In genomic region chr14:73741876-73742519, GRCh38 we compare ENCODE assay signal across 8 cellular contexts. TPM values are rescaled to one million over a fixed set of nuclear protein-coding genes. Genes with fewer than 3 reads are reported as not detected.
A peak's percentile ranks its signal among the peaks of the same experiment; 100 is the strongest.
DNase-seq lines count a peak whose midpoint lies in the region; TF ChIP-seq lines count a peak whose summit lies in the region.

No MANE protein-coding gene starts in this region.

- H3K4me1 ChIP-seq in iPS-20b (ENCODE audit: insufficient read depth, low read length) (peaks cover 34% of the 10 kb centered on the region), stomach (peaks cover 87 to 90% (median 89%) of the 10 kb centered on the region in 4 donors)

- WGBS in stomach, 5 donors = 17 to 33% (median 25%) methylated on average over 11 to 17 of the region's 17 CpGs

- H3K27ac ChIP-seq in iPS-20b (ENCODE audit: low read length) = no peak overlapping the region
- peak overlapping the region; percentile 79 to 100 (median 92) for H3K27ac ChIP-seq in stomach

- no peaks in the 10 kb centered on the region for H3K9me3 Mint-ChIP-seq in activated naive CD8-positive, alpha-beta T cell (ENCODE audit: low read depth)

- no peak for TF ChIP-seq POLR2A in stomach (IDR thresholded peaks at IDR 0.05)

- H3K9me3 ChIP-seq in iPS-20b (ENCODE audit: insufficient read depth, low read depth, low read length) = no peaks in the 10 kb centered on the region
- no peaks in the 10 kb centered on the region for H3K9me3 ChIP-seq in stomach

- H3K27me3 ChIP-seq in iPS-20b (ENCODE audit: insufficient read depth, low read length) (no peaks in the 10 kb centered on the region), stomach (no peaks in the 10 kb centered on the region)

- intact Hi-C loops in stomach (cut with DNase I; ENCODE audit: low total_unique reads) = no loop called here

- no peak for TF ChIP-seq CTCF in stomach (IDR thresholded peaks at IDR 0.05)

- peaks cover 75% of the 10 kb centered on the region for H3K4me1 Mint-ChIP-seq in activated naive CD8-positive, alpha-beta T cell (ENCODE audit: low read depth)

- H3K36me3 Mint-ChIP-seq in activated naive CD8-positive, alpha-beta T cell = peaks cover under 1% of the 10 kb centered on the region

- H3K9ac ChIP-seq in iPS-20b (ENCODE audit: low read depth, low read length) = peak overlapping the region; percentile 68; the same call in 1 of the 2 replicates

- no peak for TF ChIP-seq EP300 in stomach (IDR thresholded peaks at IDR 0.05)

- H3K27ac Mint-ChIP-seq in activated naive CD8-positive, alpha-beta T cell = peak overlapping the region; percentile 93

- peak in 4 of 6 experiments; percentile 24 to 49 (median 42) for DNase-seq in stimulated activated naive CD4-positive, alpha-beta T cell (lab: John Stamatoyannopoulos, UW)
- DNase-seq in stimulated activated naive CD4-positive, alpha-beta T cell treated with Interleukin-2 at 50 U/mL for 16 hours (lab: John Stamatoyannopoulos, UW) = no peak
- DNase-seq in stomach = no peak
- no peak for DNase-seq in mucosa of gallbladder (ENCODE audit: low spot score)
- no peak for DNase-seq in activated gamma-delta T cell treated with Interleukin-2 at 50 U/mL for 16 hours
- no peak for DNase-seq in NCI-H748 treated with DMSO at 0.1 percent for 48 hours (lab: John Stamatoyannopoulos, UW)

- no peaks in the 10 kb centered on the region for H3K27me3 Mint-ChIP-seq in activated naive CD8-positive, alpha-beta T cell

- H3K36me3 ChIP-seq in iPS-20b (ENCODE audit: insufficient read depth, low read depth, low read length) = 0 out of 2 replicates have a peak, but pooled peaks cover 2% of the 10 kb centered on the region
- peaks cover 26 to 35% (median 28%) of the 10 kb centered on the region in 4 donors for H3K36me3 ChIP-seq in stomach

- H3K4me3 ChIP-seq in iPS-20b (ENCODE audit: low read length) (peak overlapping the region; percentile 36; the same call in 1 of the 2 replicates), stomach (peak overlapping the region; percentile 19 to 34 (median 26))

- H3K4me3 Mint-ChIP-seq in activated naive CD8-positive, alpha-beta T cell = peak overlapping the region; percentile 84

RNA-seq across cellular contexts. Expression of gene PNMA1, which starts 27.8 kb away (rescaled TPM):
- total RNA-seq in stomach (10 to 100 TPM; 17.9 to 42.3 (median 19.3) TPM), mucosa of gallbladder (79.5 TPM)
- 10 to 100 TPM; 13.9 to 17.1 (median 15.6) TPM for polyA plus RNA-seq in stomach

Comparison
In these comparisons a context has a peak if more than half of its experiments do, and no peak if none do; other contexts are left out.
1. DNase-seq: peak in stimulated activated naive CD4-positive, alpha-beta T cell (4 of 6); none in stimulated activated naive CD4-positive, alpha-beta T cell treated with Interleukin-2 at 50 U/mL for 16 hours (single experiment), stomach (single experiment), mucosa of gallbladder (single experiment), activated gamma-delta T cell treated with Interleukin-2 at 50 U/mL for 16 hours (single experiment) and NCI-H748 treated with DMSO at 0.1 percent for 48 hours (single experiment).